ENCODE assay signal across 27 cellular contexts in genomic region chr3:43814461-43814860, GRCh38.
"Had no signal": no experiment of that assay in that cellular context is flagged by ENCODE, and none has a peak within 500 bp of the region (broad histone marks: within the 10 kb centered on the region; RNA-seq: fewer than 3 reads in every experiment).

No MANE protein-coding gene starts in this region.

- H3K27me3 ChIP-seq: ascending aorta, cardiac muscle cell had no signal

- H3K4me3 ChIP-seq: ascending aorta, cardiac muscle cell had no signal

- DNase-seq: activated B cell treated with CpG ODN at 0.5 μM for 24 hours; activated CD4-positive, alpha-beta memory T cell treated with anti-CD3 and anti-CD28 coated beads, Interleukin-2, amount 10 ng/mL, durations not matched to agents 7 days and 5 days; activated CD4-positive, alpha-beta T cell treated with anti-CD3 and anti-CD28 coated beads for 4 hours; activated CD4-positive, alpha-beta T cell treated with anti-CD3 and anti-CD28 coated beads, Interleukin-2, amount 10 ng/mL, durations not matched to agents 24 days and 14 days; activated CD4-positive, alpha-beta T cell treated with anti-CD3 and anti-CD28 coated beads, Interleukin-2, amount 50 U/mL, for 48 hours; activated CD4-positive, CD25-positive, alpha-beta regulatory T cell treated with anti-CD3 and anti-CD28 coated beads, Interleukin-2, amount 50 U/mL, for 72 hours; activated CD8-positive, alpha-beta memory T cell treated with anti-CD3 and anti-CD28 coated beads for 24 hours; activated CD8-positive, alpha-beta memory T cell treated with anti-CD3 and anti-CD28 coated beads, Interleukin-2, amount 10 ng/mL, durations not matched to agents 7 days and 5 days; activated CD8-positive, alpha-beta memory T cell treated with anti-CD3 and anti-CD28 coated beads, Interleukin-2, amount 50 U/mL, for 48 hours; activated CD8-positive, alpha-beta T cell treated with anti-CD3 and anti-CD28 coated beads, Interleukin-2, amount 10 ng/mL, durations not matched to agents 7 days and 5 days; activated effector memory CD4-positive, alpha-beta T cell treated with Interleukin-2 at 50 U/mL for 16 hours; activated gamma-delta T cell; activated naive CD4-positive, alpha-beta T cell treated with anti-CD3 and anti-CD28 coated beads, Interleukin-2, amount 10 ng/mL, durations not matched to agents 7 days and 5 days; activated naive CD4-positive, alpha-beta T cell treated with Interleukin-2 at 50 U/mL for 16 hours; activated naive CD8-positive, alpha-beta T cell treated with anti-CD3 and anti-CD28 coated beads, Interleukin-2, amount 10 ng/mL, durations not matched to agents 7 days and 5 days; activated naive CD8-positive, alpha-beta T cell treated with anti-CD3 and anti-CD28 coated beads, Interleukin-2, amount 50 U/mL, for 24 hours; activated T-cell treated with anti-CD3 and anti-CD28 coated beads, Interleukin-2, amount 50 U/mL, for 24 hours; activated T-cell treated with anti-CD3 and anti-CD28 coated beads, Interleukin-2, amount 50 U/mL, for 48 hours; amygdala; anterior cingulate cortex; caudate nucleus; cerebellar nuclear complex; T-helper 2 cell; T-helper 9 cell had no signal

- H3K4me1 ChIP-seq: ascending aorta had no signal

- ATAC-seq: activated CD8-positive, alpha-beta memory T cell treated with anti-CD3 and anti-CD28 coated beads, Interleukin-2, amount 10 ng/mL, durations not matched to agents 7 days and 5 days; activated CD8-positive, alpha-beta T cell treated with anti-CD3 and anti-CD28 coated beads, Interleukin-2, amount 10 ng/mL, durations not matched to agents 7 days and 5 days; activated naive CD8-positive, alpha-beta T cell treated with anti-CD3 and anti-CD28 coated beads, Interleukin-2, amount 50 U/mL, for 24 hours had no signal

- H3K27ac ChIP-seq: ascending aorta, cardiac muscle cell, VCaP had no signal

- H3K36me3 ChIP-seq: ascending aorta, cardiac muscle cell had no signal

- H3K9me3 ChIP-seq: ascending aorta had no signal
